ENCODE assay signal across 13 cellular contexts in the genomic region with DNA sequence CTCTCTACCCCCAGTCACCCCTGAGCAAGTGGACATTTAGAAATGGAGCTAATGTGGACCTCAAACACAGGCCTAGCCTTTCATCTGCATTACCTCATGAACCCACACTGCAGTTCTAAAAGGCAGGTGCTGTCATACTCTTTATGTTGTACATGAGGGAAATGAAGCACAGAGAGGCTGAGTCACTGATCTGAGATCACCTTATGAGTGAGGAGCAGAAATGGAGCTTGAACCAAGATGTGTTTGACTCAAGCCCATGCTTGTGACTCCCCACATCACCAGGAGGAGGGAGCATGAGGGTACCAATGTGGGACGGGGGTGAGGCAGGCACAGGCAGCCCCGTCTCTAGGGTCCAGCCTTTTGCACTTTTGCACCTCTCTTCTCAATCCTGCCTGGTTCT.
DNase-seq lines count a peak whose midpoint lies in the region; ATAC-seq and TF ChIP-seq lines count a peak whose summit lies in the region.
"Had no signal": no experiment of that assay in that cellular context is flagged by ENCODE, and none has a peak within 500 bp of the region (broad histone marks: within the 10 kb centered on the region; RNA-seq: fewer than 3 reads in every experiment).

No MANE protein-coding gene starts in this region.

- H3K4me3 ChIP-seq in RWPE2 (ENCODE audit: severe bottlenecking) = no peak overlapping the region
- H3K4me3 ChIP-seq in SK-N-SH (ENCODE audit: low read depth in 2 of 2, low read length in 1 of 2) = no peak overlapping the region

- H3K27ac ChIP-seq in RWPE2 (ENCODE audit: poor library complexity, severe bottlenecking) = no peak overlapping the region
- H3K27ac ChIP-seq in SK-N-SH (ENCODE audit: low read depth in 2 of 2, low read length in 1 of 2) = no peak overlapping the region
- H3K27ac ChIP-seq: C4-2B had no signal

- H3K79me2 ChIP-seq in SK-N-SH (ENCODE audit: insufficient read depth) = no peaks in the 10 kb centered on the region

- H3K9me3 ChIP-seq in RWPE2 (ENCODE audit: severe bottlenecking) (no peaks in the 10 kb centered on the region), SK-N-SH (no peaks in the 10 kb centered on the region)

- H3K27me3 ChIP-seq in RWPE2 (ENCODE audit: insufficient read depth, poor library complexity, severe bottlenecking) (no peaks in the 10 kb centered on the region), SK-N-SH (ENCODE audit: insufficient read depth) (no peaks in the 10 kb centered on the region)

- H3K4me3 Mint-ChIP-seq in activated CD8-positive, alpha-beta T cell treated with anti-CD3 and anti-CD28 coated beads for 36 hours = no peak overlapping the region
- H3K4me3 Mint-ChIP-seq in activated CD8-positive, alpha-beta T cell treated with anti-CD3 and anti-CD28 coated beads, Interleukin-2, amount 10 ng/mL, durations not matched to agents 7 days and 5 days = no peak overlapping the region
- no peak overlapping the region for H3K4me3 Mint-ChIP-seq in stimulated activated effector memory CD8-positive, alpha-beta T cell treated with anti-CD3 and anti-CD28 coated beads, Interleukin-12 subunit alpha, Interleukin-12 subunit beta, amount 100 ng/mL, for 72 hours

- no peak overlapping the region for H2AFZ ChIP-seq in SK-N-SH (ENCODE audit: low read depth)

- CTCF ChIA-PET in activated CD8-positive, alpha-beta T cell treated with anti-CD3 and anti-CD28 coated beads for 36 hours (lab: Charles Lee) = no interaction called here
- CTCF ChIA-PET in activated CD8-positive, alpha-beta T cell treated with anti-CD3 and anti-CD28 coated beads, Interleukin-2, amount 10 ng/mL, durations not matched to agents 7 days and 5 days (lab: Charles Lee) = no interaction called here
- CTCF ChIA-PET in SK-N-SH (lab: Yijun Ruan, JAX) = interaction anchor here (1.0 to 1.6 kb wide), 2 partner anchors 147 to 148 kb away, joined by 3 read pairs; no protein-coding TSS in a partner anchor

- H3K27ac Mint-ChIP-seq in activated CD8-positive, alpha-beta T cell treated with anti-CD3 and anti-CD28 coated beads for 36 hours = no peak overlapping the region
- H3K27ac Mint-ChIP-seq in activated CD8-positive, alpha-beta T cell treated with anti-CD3 and anti-CD28 coated beads, Interleukin-2, amount 10 ng/mL, durations not matched to agents 7 days and 5 days = no peak overlapping the region
- H3K27ac Mint-ChIP-seq in stimulated activated effector memory CD8-positive, alpha-beta T cell treated with anti-CD3 and anti-CD28 coated beads, Interleukin-12 subunit alpha, Interleukin-12 subunit beta, amount 100 ng/mL, for 72 hours = no peak overlapping the region

- no peak for TF ChIP-seq EP300 in SK-N-SH (IDR thresholded peaks at IDR 0.05; ENCODE audit: borderline replicate concordance in 1 of 2, low read depth in 1 of 2, low read length in 1 of 2)

- no peak overlapping the region for H3K4me2 ChIP-seq in SK-N-SH

- H3F3A ChIP-seq in SK-N-SH (replicated peaks; ENCODE audit: insufficient read depth) = no peaks in the 10 kb centered on the region

- H3K4me1 Mint-ChIP-seq in activated CD8-positive, alpha-beta T cell treated with anti-CD3 and anti-CD28 coated beads for 36 hours (ENCODE audit: low read depth) = no peaks in the 10 kb centered on the region
- no peaks in the 10 kb centered on the region for H3K4me1 Mint-ChIP-seq in activated CD8-positive, alpha-beta T cell treated with anti-CD3 and anti-CD28 coated beads, Interleukin-2, amount 10 ng/mL, durations not matched to agents 7 days and 5 days (ENCODE audit: low read depth)
- H3K4me1 Mint-ChIP-seq in stimulated activated effector memory CD8-positive, alpha-beta T cell treated with anti-CD3 and anti-CD28 coated beads, Interleukin-12 subunit alpha, Interleukin-12 subunit beta, amount 100 ng/mL, for 72 hours = no peaks in the 10 kb centered on the region

- no peak overlapping the region for H3K9ac ChIP-seq in SK-N-SH

- H4K20me1 ChIP-seq in SK-N-SH (ENCODE audit: insufficient read depth) = no peaks in the 10 kb centered on the region

- H3K27me3 Mint-ChIP-seq in activated CD8-positive, alpha-beta T cell treated with anti-CD3 and anti-CD28 coated beads for 36 hours = no peaks in the 10 kb centered on the region
- peaks cover 4% of the 10 kb centered on the region for H3K27me3 Mint-ChIP-seq in activated CD8-positive, alpha-beta T cell treated with anti-CD3 and anti-CD28 coated beads, Interleukin-2, amount 10 ng/mL, durations not matched to agents 7 days and 5 days (ENCODE audit: low read depth)

- intact Hi-C loops in activated CD8-positive, alpha-beta T cell treated with anti-CD3 and anti-CD28 coated beads for 36 hours (cut with micrococcal nuclease) = no loop called here

- H3K36me3 Mint-ChIP-seq in activated CD8-positive, alpha-beta T cell treated with anti-CD3 and anti-CD28 coated beads for 36 hours (ENCODE audit: low read depth) = no peaks in the 10 kb centered on the region
- H3K36me3 Mint-ChIP-seq in activated CD8-positive, alpha-beta T cell treated with anti-CD3 and anti-CD28 coated beads, Interleukin-2, amount 10 ng/mL, durations not matched to agents 7 days and 5 days (ENCODE audit: low read depth) = no peaks in the 10 kb centered on the region
- no peaks in the 10 kb centered on the region for H3K36me3 Mint-ChIP-seq in stimulated activated effector memory CD8-positive, alpha-beta T cell treated with anti-CD3 and anti-CD28 coated beads, Interleukin-12 subunit alpha, Interleukin-12 subunit beta, amount 100 ng/mL, for 72 hours

- TF ChIP-seq CTCF in activated CD8-positive, alpha-beta T cell treated with anti-CD3 and anti-CD28 coated beads for 36 hours (IDR thresholded peaks at IDR 0.05) = no peak
- no peak for TF ChIP-seq CTCF in RWPE2 (IDR thresholded peaks at IDR 0.05; ENCODE audit: poor library complexity, severe bottlenecking)
- no peak for TF ChIP-seq CTCF in SK-N-SH (IDR thresholded peaks at IDR 0.05)

- no peaks in the 10 kb centered on the region for H3K9me2 ChIP-seq in SK-N-SH

- DNase-seq in activated CD8-positive, alpha-beta T cell treated with anti-CD3 and anti-CD28 coated beads for 36 hours = no peak
- no peak for DNase-seq in activated CD8-positive, alpha-beta T cell treated with anti-CD3 and anti-CD28 coated beads, Interleukin-2, amount 10 ng/mL, durations not matched to agents 7 days and 5 days
- no peak for DNase-seq in RWPE2 (ENCODE audit: low spot score)
- peak; percentile 2 for DNase-seq in iris pigment epithelial cell (ENCODE audit: low read depth)
- no peak for DNase-seq in stimulated activated effector memory CD8-positive, alpha-beta T cell treated with anti-CD3 and anti-CD28 coated beads, Interleukin-12 subunit alpha, Interleukin-12 subunit beta, amount 100 ng/mL, for 72 hours (ENCODE audit: low spot score in 2 of 2)
- no peak for DNase-seq in NCI-H1694 treated with DMSO at 0.1 percent for 48 hours (lab: John Stamatoyannopoulos, UW)
- DNase-seq in SHP77 treated with DMSO at 0.1 percent for 48 hours (lab: John Stamatoyannopoulos, UW) = no peak
- no peak for DNase-seq in SK-N-SH
- DNase-seq: Karpas-422, NCI-H1930, NCI-H2171 treated with DMSO at 0.1 percent for 48 hours, NCI-H82 had no signal

- 38% methylated on average over 2 of the region's 2 CpGs for WGBS in SK-N-SH (ENCODE audit: low lambda C conversion rate)

- no peaks in the 10 kb centered on the region for H3K9me3 Mint-ChIP-seq in activated CD8-positive, alpha-beta T cell treated with anti-CD3 and anti-CD28 coated beads for 36 hours
- H3K9me3 Mint-ChIP-seq in activated CD8-positive, alpha-beta T cell treated with anti-CD3 and anti-CD28 coated beads, Interleukin-2, amount 10 ng/mL, durations not matched to agents 7 days and 5 days (ENCODE audit: insufficient read depth) = no peaks in the 10 kb centered on the region
- H3K9me3 Mint-ChIP-seq in stimulated activated effector memory CD8-positive, alpha-beta T cell treated with anti-CD3 and anti-CD28 coated beads, Interleukin-12 subunit alpha, Interleukin-12 subunit beta, amount 100 ng/mL, for 72 hours = no peaks in the 10 kb centered on the region

- ATAC-seq in activated CD8-positive, alpha-beta T cell treated with anti-CD3 and anti-CD28 coated beads for 36 hours = peak; percentile 17
- no peak for ATAC-seq in activated CD8-positive, alpha-beta T cell treated with anti-CD3 and anti-CD28 coated beads, Interleukin-2, amount 10 ng/mL, durations not matched to agents 7 days and 5 days
- peak; percentile 53; the same call in 2 of the 3 replicates for ATAC-seq in RWPE2 (ENCODE audit: low read depth)
- peak; percentile 76 for ATAC-seq in stimulated activated effector memory CD8-positive, alpha-beta T cell treated with anti-CD3 and anti-CD28 coated beads, Interleukin-12 subunit alpha, Interleukin-12 subunit beta, amount 100 ng/mL, for 72 hours

- H3K36me3 ChIP-seq in RWPE2 (ENCODE audit: low read depth) (no peaks in the 10 kb centered on the region), SK-N-SH (replicated peaks in 1 of 2; ENCODE audit: control insufficient read depth in 1 of 2, insufficient read depth in 2 of 2, low read length in 1 of 2) (no peaks in the 10 kb centered on the region)

- POLR2A ChIA-PET in activated CD8-positive, alpha-beta T cell treated with anti-CD3 and anti-CD28 coated beads for 36 hours (lab: Charles Lee) = no interaction called here
- POLR2A ChIA-PET in activated CD8-positive, alpha-beta T cell treated with anti-CD3 and anti-CD28 coated beads, Interleukin-2, amount 10 ng/mL, durations not matched to agents 7 days and 5 days (lab: Charles Lee) = no interaction called here
- POLR2A ChIA-PET in SK-N-SH (lab: Yijun Ruan, JAX) = no interaction called here

- H3K4me1 ChIP-seq in RWPE2 (ENCODE audit: insufficient read depth, poor library complexity, severe bottlenecking) (no peaks in the 10 kb centered on the region), SK-N-SH (ENCODE audit: control insufficient read depth in 1 of 2, insufficient read depth in 2 of 2, low read depth in 1 of 2, low read length in 1 of 2) (no peaks in the 10 kb centered on the region; a peak in 1 of 4 replicates)

- no peak for TF ChIP-seq RAD21 in SK-N-SH (IDR thresholded peaks at IDR 0.05; ENCODE audit: low read length)

TF ChIP-seq in SK-N-SH, 30 proteins besides CTCF, POLR2A, EP300 and RAD21 (continues in another document):
- TF ChIP-seq TEAD4 (IDR thresholded peaks at IDR 0.05; ENCODE audit: borderline replicate concordance, insufficient read depth) (no peak), RFX5 (IDR thresholded peaks at IDR 0.05; ENCODE audit: low read length) (no peak), ELF1 (IDR thresholded peaks at IDR 0.05) (no peak), SMC3 (IDR thresholded peaks at IDR 0.05; ENCODE audit: low read depth, low read length) (no peak), GATA2 (CRISPR knock-in tag; IDR thresholded peaks at IDR 0.05) (no peak)
- TF ChIP-seq, protein P1, sequence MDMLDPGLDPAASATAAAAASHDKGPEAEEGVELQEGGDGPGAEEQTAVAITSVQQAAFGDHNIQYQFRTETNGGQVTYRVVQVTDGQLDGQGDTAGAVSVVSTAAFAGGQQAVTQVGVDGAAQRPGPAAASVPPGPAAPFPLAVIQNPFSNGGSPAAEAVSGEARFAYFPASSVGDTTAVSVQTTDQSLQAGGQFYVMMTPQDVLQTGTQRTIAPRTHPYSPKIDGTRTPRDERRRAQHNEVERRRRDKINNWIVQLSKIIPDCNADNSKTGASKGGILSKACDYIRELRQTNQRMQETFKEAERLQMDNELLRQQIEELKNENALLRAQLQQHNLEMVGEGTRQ (IDR thresholded peaks at IDR 0.05; ENCODE audit: borderline replicate concordance, low read depth, low read length) = no peak
